In genomic region chr6:163460307-163460782, GRCh38 we compare ENCODE assay signal across 8 cellular contexts. TPM values are rescaled to one million over a fixed set of nuclear protein-coding genes. Genes with fewer than 3 reads are reported as not detected.
DNase-seq lines count a peak whose midpoint lies in the region; ATAC-seq and TF ChIP-seq lines count a peak whose summit lies in the region.

No MANE protein-coding gene starts in this region.

- H3K4me3 ChIP-seq in Jurkat, Clone E6-1 (ENCODE audit: low read length), result peak overlapping the region; percentile 47
- H3K4me3 ChIP-seq in mucosa of descending colon, result no peak overlapping the region

- H3K4me1 ChIP-seq in mucosa of descending colon (ENCODE audit: low read depth), result no peaks in the 10 kb centered on the region

- in situ Hi-C loops in T47D (cut with HindIII; ENCODE audit: low pct_unique_long_range_greater_than_20kb, low sequenced_read_pairs), result no loop called here

- DNase-seq in GM10266 (ENCODE audit: extremely low spot score) (peak; percentile 47), T47D (ENCODE audit: low read depth in 1 of 2, low spot score in 1 of 2) (peak; percentile 6 to 26), mucosa of descending colon (peak in 1 of 3 donors; percentile 5), iPS-NIHi7 (ENCODE audit: extremely low spot score) (no peak), NCI-H1092 treated with DMSO at 0.1 percent for 48 hours (lab: John Stamatoyannopoulos, UW) (no peak)
- DNase-seq in Jurkat, Clone E6-1 (ENCODE audit: low read depth, low spot score), result peak; percentile 15
- DNase-seq in activated CD4-positive, alpha-beta T cell treated with anti-CD3 and anti-CD28 coated beads, Interleukin-2, amount 50 U/mL, for 4 hours, result no peak

- intact Hi-C loops in mucosa of descending colon (cut with DNase I, micrococcal nuclease), result no loop called here

- ATAC-seq in GM21526 (IDR thresholded peaks at IDR 0.05; ENCODE audit: low FRiP score, unreplicated experiment) (peak; percentile 86), mucosa of descending colon (peak; percentile 66)

- no peaks in the 10 kb centered on the region for H3K36me3 ChIP-seq in mucosa of descending colon (ENCODE audit: low read depth)

- TF ChIP-seq CTCF in GM10266 (IDR thresholded peaks at IDR 0.05; ENCODE audit: control insufficient read depth, insufficient read depth, low read depth, missing control alignments) (no peak), mucosa of descending colon (IDR thresholded peaks at IDR 0.05) (no peak)

- H3K9me3 ChIP-seq in mucosa of descending colon, result no peaks in the 10 kb centered on the region

RNA-seq across cellular contexts. Expression of gene QKI, which starts 45.8 kb away (rescaled TPM):
- 17.8 TPM for polyA plus RNA-seq in Jurkat, Clone E6-1 (2012; ENCODE audit: insufficient read depth, insufficient read length)
- total RNA-seq in mucosa of descending colon, result 100 to 1,000 TPM in 1 of 3 donors, 10 to 100 TPM in 2; 11.3 to 129 (median 35.8) TPM

Comparison
In these comparisons a context has a peak if more than half of its experiments do, and no peak if none do; other contexts are left out.
1. DNase-seq: peak in GM10266 (single experiment), Jurkat, Clone E6-1 (single experiment) and T47D (2 of 2); none in iPS-NIHi7 (single experiment), NCI-H1092 treated with DMSO at 0.1 percent for 48 hours (single experiment) and activated CD4-positive, alpha-beta T cell treated with anti-CD3 and anti-CD28 coated beads, Interleukin-2, amount 50 U/mL, for 4 hours (0 of 2).